Comparison of ENCODE assay signal across 21 cellular contexts in genomic region chr13:85347251-85347650, GRCh38.
A peak's percentile ranks its signal among the peaks of the same experiment; 100 is the strongest.
DNase-seq lines count a peak whose midpoint lies in the region; ATAC-seq and TF ChIP-seq lines count a peak whose summit lies in the region.
"Had no signal": no experiment of that assay in that cellular context is flagged by ENCODE, and none has a peak within 500 bp of the region (broad histone marks: within the 10 kb centered on the region; RNA-seq: fewer than 3 reads in every experiment).

No MANE protein-coding gene starts in this region.

- H3K27me3 Mint-ChIP-seq in chondrocyte (ENCODE audit: low read depth), result no peaks in the 10 kb centered on the region
- H3K27me3 Mint-ChIP-seq: activated CD4-positive, alpha-beta T cell treated with anti-CD3 and anti-CD28 coated beads, Interleukin-2, amount 10 ng/mL, durations not matched to agents 7 days and 5 days; T-cell had no signal

- intact Hi-C loops in left ventricle myocardium superior (cut with micrococcal nuclease), result no loop called here

- no peak overlapping the region for H3K4me3 Mint-ChIP-seq in chondrocyte (ENCODE audit: unreplicated experiment)
- H3K4me3 Mint-ChIP-seq: activated CD4-positive, alpha-beta T cell treated with anti-CD3 and anti-CD28 coated beads, Interleukin-2, amount 10 ng/mL, durations not matched to agents 7 days and 5 days; T-cell had no signal

- DNase-seq in Daoy (ENCODE audit: low read depth) (peak; percentile 28), LHCN-M2 (ENCODE audit: low read depth) (peak; percentile 8), chondrocyte (ENCODE audit: low spot score) (no peak), non-pigmented ciliary epithelial cell (ENCODE audit: low read depth) (peak; percentile 30), left ventricle myocardium superior (no peak)
- DNase-seq in stimulated activated CD4-positive, alpha-beta T cell treated with anti-CD3 and anti-CD28 coated beads, Interleukin-1b, Interleukin-23, amount 100 ng/mL, for 48 hours, result no peak
- DNase-seq: activated CD4-positive, alpha-beta T cell treated with anti-CD3 and anti-CD28 coated beads, Interleukin-2, amount 10 ng/mL, durations not matched to agents 7 days and 5 days; activated CD8-positive, alpha-beta memory T cell treated with anti-CD3 and anti-CD28 coated beads, Interleukin-2, amount 50 U/mL, for 48 hours; activated gamma-delta T cell; amygdala; gastrocnemius medialis; left lung; NCI-H1417 treated with DMSO at 0.1 percent for 48 hours; NK-92 treated with Interleukin-12 subunit alpha and Interleukin-12 subunit beta, amount 100 ng/mL, for 24 hours; occipital lobe; stimulated activated CD4-positive, alpha-beta T cell treated with anti-CD3 and anti-CD28 coated beads, Interleukin-2, amount 100 ng/mL, for 48 hours; stomach; T-cell had no signal

- peaks cover 21% of the 10 kb centered on the region for H3K4me1 Mint-ChIP-seq in chondrocyte (ENCODE audit: low read depth)
- H3K4me1 Mint-ChIP-seq: activated CD4-positive, alpha-beta T cell treated with anti-CD3 and anti-CD28 coated beads, Interleukin-2, amount 10 ng/mL, durations not matched to agents 7 days and 5 days; T-cell had no signal

- no peaks in the 10 kb centered on the region for H3K36me3 Mint-ChIP-seq in chondrocyte (ENCODE audit: low read depth)
- H3K36me3 Mint-ChIP-seq: T-cell had no signal

- H3K27ac Mint-ChIP-seq in chondrocyte (ENCODE audit: unreplicated experiment), result peak overlapping the region; percentile 61
- H3K27ac Mint-ChIP-seq: activated CD4-positive, alpha-beta T cell treated with anti-CD3 and anti-CD28 coated beads, Interleukin-2, amount 10 ng/mL, durations not matched to agents 7 days and 5 days; T-cell had no signal

- ATAC-seq in GM18502 (IDR thresholded peaks at IDR 0.05; ENCODE audit: poor library complexity, unreplicated experiment), result no peak
- ATAC-seq in HG02642 (IDR thresholded peaks at IDR 0.05; ENCODE audit: poor library complexity, unreplicated experiment), result no peak
- ATAC-seq in left ventricle myocardium superior, result no peak
- ATAC-seq: gastrocnemius medialis, left lung, sciatic nerve, T-cell had no signal

- no peak for TF ChIP-seq CTCF in chondrocyte (IDR thresholded peaks at IDR 0.05)

- peaks cover 4% of the 10 kb centered on the region for H3K9me3 Mint-ChIP-seq in chondrocyte (ENCODE audit: low read depth)
- H3K9me3 Mint-ChIP-seq: activated CD4-positive, alpha-beta T cell treated with anti-CD3 and anti-CD28 coated beads, Interleukin-2, amount 10 ng/mL, durations not matched to agents 7 days and 5 days had no signal

Comparison
In these comparisons a context has a peak if more than half of its experiments do, and no peak if none do; other contexts are left out.
1. DNase-seq: peak in Daoy (single experiment), LHCN-M2 (single experiment) and non-pigmented ciliary epithelial cell (single experiment); none in chondrocyte (single experiment), stimulated activated CD4-positive, alpha-beta T cell treated with anti-CD3 and anti-CD28 coated beads, Interleukin-1b, Interleukin-23, amount 100 ng/mL, for 48 hours (single experiment) and left ventricle myocardium superior (single experiment).